In genomic region chr18:24964213-24964612, GRCh38 we compare ENCODE assay signal across 9 cellular contexts.
DNase-seq lines count a peak whose midpoint lies in the region; ATAC-seq and TF ChIP-seq lines count a peak whose summit lies in the region.
"Had no signal": no experiment of that assay in that cellular context is flagged by ENCODE, and none has a peak within 500 bp of the region (broad histone marks: within the 10 kb centered on the region; RNA-seq: fewer than 3 reads in every experiment).

No MANE protein-coding gene starts in this region.

- H3K27me3 ChIP-seq in right cardiac atrium (ENCODE audit: control insufficient read depth, insufficient read depth) (no peaks in the 10 kb centered on the region), tibial artery (no peaks in the 10 kb centered on the region)
- H3K27me3 ChIP-seq: SJSA1 had no signal

- H3K27ac ChIP-seq in right cardiac atrium (ENCODE audit: low read length) (no peak overlapping the region), tibial artery (no peak overlapping the region)
- H3K27ac ChIP-seq: SJSA1 had no signal

- TF ChIP-seq CTCF in tibial artery (IDR thresholded peaks at IDR 0.05): no peak

- H3K27me3 Mint-ChIP-seq in activated T-helper 17 cell treated with anti-CD3 and anti-CD28 coated beads, Interleukin-2, amount 50 U/mL, for 72 hours: peaks cover 2% of the 10 kb centered on the region

- intact Hi-C loops in right cardiac atrium (cut with DNase I) (no loop called here), tibial artery (cut with DNase I; ENCODE audit: low total_unique reads) (no loop called here)

- WGBS in right cardiac atrium: 58% methylated on average over 4 of the region's 4 CpGs

- ATAC-seq in GM19035 (IDR thresholded peaks at IDR 0.05; ENCODE audit: unreplicated experiment) (peak; percentile 96), HG02623 (IDR thresholded peaks at IDR 0.05; ENCODE audit: unreplicated experiment) (peak; percentile 73), right cardiac atrium (peak; percentile 54 to 61), HG03108 (IDR thresholded peaks at IDR 0.05; ENCODE audit: unreplicated experiment) (no peak)
- ATAC-seq in activated T-helper 17 cell treated with anti-CD3 and anti-CD28 coated beads, Interleukin-2, amount 50 U/mL, for 72 hours (replicated peaks): no peak

- H3K4me1 Mint-ChIP-seq in activated T-helper 17 cell treated with anti-CD3 and anti-CD28 coated beads, Interleukin-2, amount 50 U/mL, for 72 hours: no peaks in the 10 kb centered on the region

- H3K9me3 ChIP-seq in right cardiac atrium (ENCODE audit: control insufficient read depth, low read length): no peaks in the 10 kb centered on the region
- H3K9me3 ChIP-seq in tibial artery: no peaks in the 10 kb centered on the region
- H3K9me3 ChIP-seq: SJSA1 had no signal

- no peaks in the 10 kb centered on the region for H3K4me1 ChIP-seq in right cardiac atrium (ENCODE audit: control insufficient read depth, insufficient read depth, low read length)
- no peaks in the 10 kb centered on the region for H3K4me1 ChIP-seq in tibial artery
- H3K4me1 ChIP-seq: SJSA1 had no signal

- H3K4me3 Mint-ChIP-seq in activated T-helper 17 cell treated with anti-CD3 and anti-CD28 coated beads, Interleukin-2, amount 50 U/mL, for 72 hours: no peak overlapping the region

- H3K36me3 Mint-ChIP-seq in activated T-helper 17 cell treated with anti-CD3 and anti-CD28 coated beads, Interleukin-2, amount 50 U/mL, for 72 hours (ENCODE audit: low read depth): no peaks in the 10 kb centered on the region

- H3K27ac Mint-ChIP-seq in activated T-helper 17 cell treated with anti-CD3 and anti-CD28 coated beads, Interleukin-2, amount 50 U/mL, for 72 hours: no peak overlapping the region

- no peaks in the 10 kb centered on the region for H3K36me3 ChIP-seq in tibial artery
- H3K36me3 ChIP-seq: SJSA1 had no signal

- peaks cover 7% of the 10 kb centered on the region for H3K9me3 Mint-ChIP-seq in activated T-helper 17 cell treated with anti-CD3 and anti-CD28 coated beads, Interleukin-2, amount 50 U/mL, for 72 hours

- DNase-seq in NAMALWA (ENCODE audit: low spot score) (peak; percentile 86), right cardiac atrium (peak in 1 of 3 donors; percentile 39), tibial artery (no peak), kidney glomerular epithelial cell (lab: John Stamatoyannopoulos, UW) (no peak)

- H3K4me3 ChIP-seq in right cardiac atrium (ENCODE audit: low read length): no peak overlapping the region
- no peak overlapping the region for H3K4me3 ChIP-seq in tibial artery
- H3K4me3 ChIP-seq: SJSA1 had no signal

Comparison
In these comparisons a context has a peak if more than half of its experiments do, and no peak if none do; other contexts are left out.
1. ATAC-seq: peak in GM19035 (single experiment), HG02623 (single experiment) and right cardiac atrium (2 of 2); none in activated T-helper 17 cell treated with anti-CD3 and anti-CD28 coated beads, Interleukin-2, amount 50 U/mL, for 72 hours (single experiment) and HG03108 (single experiment).